Comparison of ENCODE assay signal across 14 cellular contexts in the genomic region with DNA sequence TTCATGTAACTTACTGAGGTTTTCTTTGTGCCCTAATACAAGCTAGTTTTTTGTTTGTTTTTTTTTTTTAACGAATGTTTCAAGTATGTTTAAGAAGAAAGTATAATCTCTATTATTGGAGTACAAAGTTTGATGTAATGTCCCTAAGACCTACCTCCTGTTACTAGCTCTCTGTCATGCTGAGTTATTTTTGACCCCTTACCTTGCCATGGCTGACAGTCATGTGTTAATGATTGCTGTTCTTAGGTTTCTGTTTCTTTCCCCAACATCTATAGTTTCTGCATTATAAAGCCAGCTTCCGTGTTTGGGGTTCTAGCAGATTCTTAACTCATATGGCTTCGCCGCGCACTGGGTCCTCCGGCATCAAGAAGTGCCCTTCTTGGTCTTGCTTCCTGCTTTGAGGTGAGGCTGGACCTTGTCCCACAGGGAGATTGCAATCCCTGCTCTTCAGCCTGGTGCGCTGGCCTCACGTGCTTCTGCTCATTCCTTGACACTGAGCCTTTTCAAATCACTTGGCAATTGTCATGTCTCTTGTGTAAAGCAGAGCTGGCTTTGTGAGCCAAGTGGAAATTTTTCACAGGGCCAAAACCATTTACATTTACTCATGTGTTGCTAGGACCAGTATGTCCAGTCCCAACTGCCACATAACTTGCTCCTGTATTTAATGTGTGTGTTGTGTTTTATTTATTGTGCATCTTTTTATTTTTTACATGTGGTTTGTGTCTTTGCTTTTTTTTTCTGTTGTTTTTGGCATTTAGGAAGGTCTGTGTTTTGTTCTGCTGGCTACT.
DNase-seq lines count a peak whose midpoint lies in the region; ATAC-seq and TF ChIP-seq lines count a peak whose summit lies in the region.
"Had no signal": no experiment of that assay in that cellular context is flagged by ENCODE, and none has a peak within 500 bp of the region (broad histone marks: within the 10 kb centered on the region; RNA-seq: fewer than 3 reads in every experiment).

No MANE protein-coding gene starts in this region.

- H3K79me1 ChIP-seq in mesenchymal stem cell (replicated peaks; ENCODE audit: low read length, poor library complexity, severe bottlenecking) (peaks cover 2% of the 10 kb centered on the region), trophoblast cell (ENCODE audit: low read length) (no peaks in the 10 kb centered on the region)

- ATAC-seq in activated CD4-positive, CD25-positive, alpha-beta regulatory T cell treated with anti-CD3 and anti-CD28 coated beads, Interleukin-2, amount 50 U/mL, for 24 hours, result no peak
- ATAC-seq in HG03025 (IDR thresholded peaks at IDR 0.05; ENCODE audit: low FRiP score, unreplicated experiment), result no peak
- no peak for ATAC-seq in lower lobe of right lung

- H3K4me2 ChIP-seq in mesenchymal stem cell (ENCODE audit: low read length, poor library complexity, severe bottlenecking) (no peak overlapping the region), trophoblast cell (ENCODE audit: low read length) (no peak overlapping the region)

- H4K8ac ChIP-seq in mesenchymal stem cell (ENCODE audit: low read length), result no peak overlapping the region
- H4K8ac ChIP-seq in trophoblast cell (ENCODE audit: low read depth, low read length), result no peak overlapping the region

- H3K27ac ChIP-seq in mesenchymal stem cell (ENCODE audit: low read length, poor library complexity, severe bottlenecking), result no peak overlapping the region
- peak overlapping the region; percentile 68 for H3K27ac ChIP-seq in uterus
- no peak overlapping the region for H3K27ac ChIP-seq in trophoblast cell (ENCODE audit: low read depth, low read length)
- no peak overlapping the region for H3K27ac ChIP-seq in lower lobe of right lung
- H3K27ac ChIP-seq: epithelial cell of prostate, HL-60 had no signal

- no peak for TF ChIP-seq CTCF in uterus (IDR thresholded peaks at IDR 0.05)
- no peak for TF ChIP-seq CTCF in lower lobe of right lung (IDR thresholded peaks at IDR 0.05)

- no peak overlapping the region for H3K4ac ChIP-seq in mesenchymal stem cell (ENCODE audit: low read depth in 1 of 2, low read length in 2 of 2)
- no peak overlapping the region for H3K4ac ChIP-seq in trophoblast cell (ENCODE audit: low read depth, low read length)

- H3K4me1 ChIP-seq in mesenchymal stem cell (ENCODE audit: control insufficient read depth, insufficient read depth, low read depth, low read length) (peaks cover 8% of the 10 kb centered on the region), uterus (peaks cover 0 to 7% of the 10 kb centered on the region in 2 donors), trophoblast cell (ENCODE audit: control insufficient read depth in 1 of 2, insufficient read depth in 2 of 2, low read length in 2 of 2) (no peaks in the 10 kb centered on the region), lower lobe of right lung (no peaks in the 10 kb centered on the region)

- peak overlapping the region; percentile 55 for H3K9ac ChIP-seq in mesenchymal stem cell (ENCODE audit: low read length)
- H3K9ac ChIP-seq in trophoblast cell (ENCODE audit: low read length), result no peak overlapping the region

- WGBS in mesenchymal stem cell, result 89% methylated on average over 7 of the region's 8 CpGs
- no CpG with 5 or more reads among the region's 8 CpGs for WGBS in trophoblast cell (ENCODE audit: extremely low coverage, insufficient coverage, insufficient read length)

- H2BK12ac ChIP-seq in mesenchymal stem cell (ENCODE audit: low read length in 2 of 2) (no peak overlapping the region), trophoblast cell (ENCODE audit: low read length) (no peak overlapping the region)

- no peak overlapping the region for H2BK15ac ChIP-seq in mesenchymal stem cell (ENCODE audit: low read depth, poor library complexity, severe bottlenecking)

- H3K18ac ChIP-seq in mesenchymal stem cell (ENCODE audit: low read depth in 1 of 2, low read length in 2 of 2), result no peak overlapping the region
- no peak overlapping the region for H3K18ac ChIP-seq in trophoblast cell (ENCODE audit: low read length)

- no peak overlapping the region for H2AFZ ChIP-seq in mesenchymal stem cell (ENCODE audit: low read depth, low read length)
- no peak overlapping the region for H2AFZ ChIP-seq in trophoblast cell (ENCODE audit: insufficient read depth, low read length, poor library complexity)

- H2BK5ac ChIP-seq in mesenchymal stem cell (ENCODE audit: low read depth, low read length, poor library complexity, severe bottlenecking), result no peak overlapping the region
- no peak overlapping the region for H2BK5ac ChIP-seq in trophoblast cell (ENCODE audit: low read depth, low read length, poor library complexity)

- H3K4me3 ChIP-seq in mesenchymal stem cell (ENCODE audit: insufficient read depth in 1 of 2, low read depth in 1 of 2, low read length in 2 of 2) (peak overlapping the region in 1 of 2 experiments; percentile 26), uterus (no peak overlapping the region), trophoblast cell (ENCODE audit: low read depth, low read length) (no peak overlapping the region), lower lobe of right lung (no peak overlapping the region)

- H2BK120ac ChIP-seq in mesenchymal stem cell (ENCODE audit: low read depth, low read length) (no peak overlapping the region), trophoblast cell (ENCODE audit: insufficient read depth, low read length, poor library complexity) (no peak overlapping the region)

- intact Hi-C loops in uterus (cut with DNase I; ENCODE audit: low total_unique reads), result no loop called here
- intact Hi-C loops in lower lobe of right lung (cut with DNase I), result no loop called here

- no peaks in the 10 kb centered on the region for H3K79me2 ChIP-seq in trophoblast cell (ENCODE audit: control insufficient read depth, insufficient read depth, low read length, poor library complexity)

- H3K27me3 ChIP-seq in mesenchymal stem cell (ENCODE audit: control insufficient read depth in 1 of 2, insufficient read depth in 1 of 2, low read length in 2 of 2) (no peaks in the 10 kb centered on the region), uterus (no peaks in the 10 kb centered on the region), trophoblast cell (ENCODE audit: insufficient read depth, low read length) (no peaks in the 10 kb centered on the region), lower lobe of right lung (ENCODE audit: low read depth) (no peaks in the 10 kb centered on the region)

- no peak overlapping the region for H3K14ac ChIP-seq in mesenchymal stem cell (ENCODE audit: low read length in 2 of 2)
- H3K14ac ChIP-seq in trophoblast cell (ENCODE audit: low read length), result no peak overlapping the region

- TF ChIP-seq POLR2A in uterus (IDR thresholded peaks at IDR 0.05), result no peak

- no peak overlapping the region for H4K12ac ChIP-seq in trophoblast cell (ENCODE audit: low read depth, low read length)

- no peak overlapping the region for H3K23ac ChIP-seq in mesenchymal stem cell (ENCODE audit: low read length in 2 of 2)
- H3K23ac ChIP-seq in trophoblast cell (ENCODE audit: low read length), result no peak overlapping the region

- H3K36me3 ChIP-seq in mesenchymal stem cell (ENCODE audit: control insufficient read depth in 1 of 2, insufficient read depth in 2 of 2, low read depth in 1 of 2, low read length in 2 of 2) (peaks cover 0 to 3% of the 10 kb centered on the region in 2 experiments), uterus (no peaks in the 10 kb centered on the region), trophoblast cell (ENCODE audit: control insufficient read depth in 1 of 2, insufficient read depth in 2 of 2, low read length in 2 of 2) (no peaks in the 10 kb centered on the region), lower lobe of right lung (no peaks in the 10 kb centered on the region)

- peak; percentile 2 for DNase-seq in activated CD4-positive, CD25-positive, alpha-beta regulatory T cell treated with anti-CD3 and anti-CD28 coated beads, Interleukin-2, amount 50 U/mL, for 72 hours
- peak; percentile 31 for DNase-seq in fibroblast of the conjunctiva (ENCODE audit: low read depth)
- DNase-seq in mesenchymal stem cell, result no peak
- DNase-seq in uterus, result peak; percentile 68 to 80
- DNase-seq in trophoblast cell, result no peak
- DNase-seq in lower lobe of right lung, result no peak
- DNase-seq: activated CD4-positive, alpha-beta T cell treated with anti-CD3 and anti-CD28 coated beads, Interleukin-2, amount 50 U/mL, for 4 hours; Calu3; immature natural killer cell; naive B cell had no signal

- H2AK5ac ChIP-seq in mesenchymal stem cell (ENCODE audit: low read length, severe bottlenecking), result no peak overlapping the region
- no peak overlapping the region for H2AK5ac ChIP-seq in trophoblast cell (ENCODE audit: low read length)

- H4K91ac ChIP-seq in mesenchymal stem cell (ENCODE audit: low read length) (no peak overlapping the region), trophoblast cell (ENCODE audit: low read depth, low read length) (no peak overlapping the region)

- H3K9me3 ChIP-seq in mesenchymal stem cell (ENCODE audit: control insufficient read depth, low read length) (peaks cover 3% of the 10 kb centered on the region), uterus (no peaks in the 10 kb centered on the region), trophoblast cell (ENCODE audit: insufficient read depth, low read depth, low read length) (no peaks in the 10 kb centered on the region), lower lobe of right lung (peaks cover 3% of the 10 kb centered on the region)

Comparison
In these comparisons a context has a peak if more than half of its experiments do, and no peak if none do; other contexts are left out.
1. DNase-seq: peak in activated CD4-positive, CD25-positive, alpha-beta regulatory T cell treated with anti-CD3 and anti-CD28 coated beads, Interleukin-2, amount 50 U/mL, for 72 hours (single experiment), fibroblast of the conjunctiva (single experiment) and uterus (2 of 2); none in mesenchymal stem cell (single experiment), trophoblast cell (0 of 2) and lower lobe of right lung (single experiment).
2. H3K27ac ChIP-seq: peak in uterus (2 of 2); none in mesenchymal stem cell (single experiment), trophoblast cell (single experiment) and lower lobe of right lung (single experiment).